ENCODE assay signal across 18 cellular contexts in the genomic region with DNA sequence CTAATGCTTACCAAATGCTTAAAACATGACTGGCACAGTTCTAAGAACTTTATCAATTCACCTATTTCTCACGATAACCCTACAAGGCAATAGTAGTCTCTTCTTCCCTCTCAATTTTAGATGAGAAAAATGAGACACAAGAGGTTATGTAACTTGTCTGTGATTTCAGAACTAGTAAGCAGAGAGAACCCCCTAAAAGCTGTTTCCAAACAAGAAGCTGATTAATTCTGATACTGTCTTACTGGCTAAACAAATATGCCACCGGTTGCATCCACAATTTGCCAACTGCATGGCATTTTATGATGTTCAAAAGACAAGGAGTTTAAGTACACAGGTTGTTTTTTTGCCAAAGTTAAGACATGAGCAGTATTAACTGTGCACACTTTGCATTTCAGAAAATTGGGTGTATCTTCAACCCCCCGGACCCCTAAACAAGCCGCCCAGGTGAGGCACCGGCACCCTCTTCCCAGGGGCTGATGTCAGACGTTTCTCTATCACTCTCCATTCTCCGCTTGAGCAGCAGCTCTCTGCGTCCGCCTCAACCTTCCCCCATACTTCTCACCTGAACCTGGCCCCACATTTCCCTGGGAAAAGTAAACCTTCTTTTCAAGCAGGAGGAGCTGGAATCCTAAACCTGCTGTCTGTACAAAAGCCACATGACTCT. TPM values are rescaled to one million over a fixed set of nuclear protein-coding genes. Genes with fewer than 3 reads are reported as not detected.
DNase-seq lines count a peak whose midpoint lies in the region; ATAC-seq, FAIRE-seq and TF ChIP-seq lines count a peak whose summit lies in the region.
"Had no signal": no experiment of that assay in that cellular context is flagged by ENCODE, and none has a peak within 500 bp of the region (broad histone marks: within the 10 kb centered on the region; RNA-seq: fewer than 3 reads in every experiment).

No MANE protein-coding gene starts in this region.

- H3K4me1 Mint-ChIP-seq in natural killer cell treated with Interleukin-12 subunit alpha and Interleukin-12 subunit beta and Interleukin-15 and Interleukin-18, amount 100 ng/mL, for 72 hours (ENCODE audit: low read depth in 2 of 2), result peaks cover 43 to 51% of the 10 kb centered on the region in 2 donors
- peaks cover 40 to 45% of the 10 kb centered on the region in 2 donors for H3K4me1 Mint-ChIP-seq in natural killer cell
- no peaks in the 10 kb centered on the region for H3K4me1 Mint-ChIP-seq in glutamatergic neuron (ENCODE audit: low read depth, unreplicated experiment)
- no peaks in the 10 kb centered on the region for H3K4me1 Mint-ChIP-seq in Calu3 (ENCODE audit: low read depth, unreplicated experiment)

- H3K36me3 ChIP-seq in endothelial cell of umbilical vein (ENCODE audit: control insufficient read depth in 2 of 2, extremely low read depth in 1 of 2, insufficient read depth in 2 of 2, low read length in 2 of 2), result peaks cover 0 to 3% of the 10 kb centered on the region in 2 experiments
- H3K36me3 ChIP-seq: HAP-1 had no signal

- no peak overlapping the region for H3K4me2 ChIP-seq in endothelial cell of umbilical vein (ENCODE audit: insufficient read depth, low read length)
- H3K4me2 ChIP-seq: BLaER1 had no signal

- peak; percentile 26 for FAIRE-seq in endothelial cell of umbilical vein (lab: Jason Lieb, UNC)
- FAIRE-seq: D721Med, G401.6, GM19239, H1 had no signal

- peak overlapping the region; percentile 28 for H3K4me3 Mint-ChIP-seq in natural killer cell treated with Interleukin-12 subunit alpha and Interleukin-12 subunit beta and Interleukin-15 and Interleukin-18, amount 100 ng/mL, for 72 hours
- H3K4me3 Mint-ChIP-seq in natural killer cell, result no peak overlapping the region
- H3K4me3 Mint-ChIP-seq in glutamatergic neuron (ENCODE audit: unreplicated experiment), result no peak overlapping the region
- no peak overlapping the region for H3K4me3 Mint-ChIP-seq in Calu3 (ENCODE audit: low read depth, unreplicated experiment)

- dilution Hi-C loops in endothelial cell of umbilical vein (cut with MboI; ENCODE audit: extremely low pct_ligation_motif_present, low sequenced_read_pairs), result no loop called here

- H3K4me3 ChIP-seq in endothelial cell of umbilical vein (replicated peaks in 1 of 3; ENCODE audit: insufficient read depth in 1 of 3, low read depth in 1 of 3, low read length in 3 of 3), result no peak overlapping the region
- H3K4me3 ChIP-seq: BLaER1, HAP-1 had no signal

- DNase-seq in natural killer cell treated with Interleukin-12 subunit alpha and Interleukin-12 subunit beta and Interleukin-15 and Interleukin-18, amount 100 ng/mL, for 72 hours (ENCODE audit: low spot score), result no peak
- DNase-seq in natural killer cell (no peak), endothelial cell of umbilical vein (ENCODE audit: low read depth, low spot score) (no peak), glutamatergic neuron (no peak), Calu3 (no peak), NCI-H510A (lab: John Stamatoyannopoulos, UW) (no peak)
- DNase-seq: 8988T, AML-193, DMS153, DMS79 treated with DMSO at 0.1 percent for 48 hours, EL had no signal

- H3K27me3 ChIP-seq in endothelial cell of umbilical vein (ENCODE audit: control insufficient read depth in 2 of 2, insufficient read depth in 2 of 2, low read length in 2 of 2), result no peaks in the 10 kb centered on the region
- H3K27me3 ChIP-seq: BLaER1 had no signal

- H3K27ac ChIP-seq in endothelial cell of umbilical vein (ENCODE audit: insufficient read depth, low read depth, low read length), result no peak overlapping the region
- H3K27ac ChIP-seq: BLaER1 had no signal

- H3K27ac Mint-ChIP-seq in natural killer cell treated with Interleukin-12 subunit alpha and Interleukin-12 subunit beta and Interleukin-15 and Interleukin-18, amount 100 ng/mL, for 72 hours, result no peak overlapping the region
- H3K27ac Mint-ChIP-seq in natural killer cell (peak overlapping the region in 1 of 2 donors; percentile 56), glutamatergic neuron (ENCODE audit: unreplicated experiment) (no peak overlapping the region), Calu3 (ENCODE audit: unreplicated experiment) (no peak overlapping the region)

- peaks cover 10% of the 10 kb centered on the region for H3K36me3 Mint-ChIP-seq in natural killer cell treated with Interleukin-12 subunit alpha and Interleukin-12 subunit beta and Interleukin-15 and Interleukin-18, amount 100 ng/mL, for 72 hours
- no peaks in the 10 kb centered on the region for H3K36me3 Mint-ChIP-seq in natural killer cell
- H3K36me3 Mint-ChIP-seq in glutamatergic neuron (ENCODE audit: unreplicated experiment), result peaks cover 9% of the 10 kb centered on the region
- no peaks in the 10 kb centered on the region for H3K36me3 Mint-ChIP-seq in Calu3 (ENCODE audit: insufficient read depth, unreplicated experiment)

- no peak for ATAC-seq in natural killer cell treated with Interleukin-12 subunit alpha and Interleukin-12 subunit beta and Interleukin-15 and Interleukin-18, amount 100 ng/mL, for 72 hours
- ATAC-seq in natural killer cell (no peak), GM18873 (IDR thresholded peaks at IDR 0.05; ENCODE audit: low FRiP score, unreplicated experiment) (peak; percentile 38)

- intact Hi-C loops in natural killer cell (cut with micrococcal nuclease), result no loop called here
- intact Hi-C loops in endothelial cell of umbilical vein (cut with micrococcal nuclease), result no loop called here
- intact Hi-C loops in Calu3 (cut with micrococcal nuclease; ENCODE audit: unreplicated experiment), result no loop called here

- H4K20me1 ChIP-seq in endothelial cell of umbilical vein (replicated peaks; ENCODE audit: control insufficient read depth, extremely low read depth, insufficient read depth, low read length), result no peaks in the 10 kb centered on the region

- no peaks in the 10 kb centered on the region for H3K9me1 ChIP-seq in endothelial cell of umbilical vein (replicated peaks; ENCODE audit: control insufficient read depth, extremely low read depth, insufficient read depth, low read length)

- H2AFZ ChIP-seq in endothelial cell of umbilical vein (ENCODE audit: low read depth, low read length), result no peak overlapping the region

- no peak overlapping the region for H3K9ac ChIP-seq in endothelial cell of umbilical vein (replicated peaks; ENCODE audit: extremely low read depth, insufficient read depth, low read length)
- H3K9ac ChIP-seq: BLaER1 had no signal

- H3K9me3 ChIP-seq in endothelial cell of umbilical vein (replicated peaks; ENCODE audit: control insufficient read depth, insufficient read depth, low read length), result no peaks in the 10 kb centered on the region
- H3K9me3 ChIP-seq: HAP-1 had no signal

- H3K4me1 ChIP-seq in endothelial cell of umbilical vein (ENCODE audit: control insufficient read depth, extremely low read depth, insufficient read depth, low read length), result no peaks in the 10 kb centered on the region
- H3K4me1 ChIP-seq: BLaER1 had no signal

- peaks cover 45% of the 10 kb centered on the region for H3K79me2 ChIP-seq in endothelial cell of umbilical vein (ENCODE audit: control insufficient read depth, insufficient read depth, low read length)

- TF ChIP-seq CTCF in natural killer cell (IDR thresholded peaks at IDR 0.05) (no peak), endothelial cell of umbilical vein (IDR thresholded peaks at IDR 0.05; ENCODE audit: extremely low read depth in 1 of 2, insufficient read depth in 1 of 2, low read depth in 1 of 2, low read length in 2 of 2) (no peak), glutamatergic neuron (IDR thresholded peaks at IDR 0.05; ENCODE audit: partially characterized antibody, unreplicated experiment) (no peak), Calu3 (IDR thresholded peaks at IDR 0.05; ENCODE audit: unreplicated experiment) (no peak)

- H3K9me3 Mint-ChIP-seq in natural killer cell treated with Interleukin-12 subunit alpha and Interleukin-12 subunit beta and Interleukin-15 and Interleukin-18, amount 100 ng/mL, for 72 hours, result no peaks in the 10 kb centered on the region
- H3K9me3 Mint-ChIP-seq in natural killer cell (no peaks in the 10 kb centered on the region), glutamatergic neuron (ENCODE audit: unreplicated experiment) (peaks cover 1% of the 10 kb centered on the region), Calu3 (ENCODE audit: low read depth, unreplicated experiment) (peaks cover 2% of the 10 kb centered on the region)

- TF ChIP-seq POLR2A in endothelial cell of umbilical vein (IDR thresholded peaks at IDR 0.05; ENCODE audit: low read depth, low read length), result no peak

- CTCF ChIA-PET in endothelial cell of umbilical vein (lab: Charles Lee) (interaction anchor here (1.1 to 3.4 kb wide), 3 partner anchors 9 to 893 kb away, joined by 3 to 13 read pairs (median 10); no protein-coding TSS in a partner anchor), Calu3 (lab: Charles Lee) (no interaction called here)

- no peaks in the 10 kb centered on the region for H3K27me3 Mint-ChIP-seq in natural killer cell treated with Interleukin-12 subunit alpha and Interleukin-12 subunit beta and Interleukin-15 and Interleukin-18, amount 100 ng/mL, for 72 hours
- H3K27me3 Mint-ChIP-seq in natural killer cell (ENCODE audit: low read depth in 2 of 2) (no peaks in the 10 kb centered on the region), glutamatergic neuron (ENCODE audit: unreplicated experiment) (no peaks in the 10 kb centered on the region), Calu3 (ENCODE audit: unreplicated experiment) (no peaks in the 10 kb centered on the region)

- BruUV-seq in endothelial cell of umbilical vein (replicated peaks; lab: Mats Ljungman, UMichigan) (no TSS peak), Calu3 (replicated peaks; lab: Mats Ljungman, UMichigan) (no TSS peak)

- POLR2A ChIA-PET in endothelial cell of umbilical vein (lab: Charles Lee), result interaction anchor here (0.7 kb wide), 1 partner anchor 464 kb away, joined by 6 read pairs; no protein-coding TSS in a partner anchor

TF ChIP-seq in endothelial cell of umbilical vein, 7 proteins besides CTCF, POLR2A, EP300 and RAD21 (continues in another document):
- TF ChIP-seq FOS (IDR thresholded peaks at IDR 0.05; ENCODE audit: borderline replicate concordance, insufficient read depth, low read length) (no peak), POLR2AphosphoS5 (IDR thresholded peaks at IDR 0.05; ENCODE audit: insufficient read depth, low read depth, low read length) (no peak), EZH2 (IDR thresholded peaks at IDR 0.05; ENCODE audit: borderline replicate concordance, low read depth, low read length, severe bottlenecking) (no peak)

RNA-seq across cellular contexts. Expression of a gene that starts 21.7 kb away (rescaled TPM):
- total RNA-seq in natural killer cell treated with Interleukin-12 subunit alpha and Interleukin-12 subunit beta and Interleukin-15 and Interleukin-18, amount 100 ng/mL, for 72 hours, result 100 to 1,000 TPM; 108 to 200 TPM
- total RNA-seq in natural killer cell (10 to 100 TPM; 75.0 to 85.3 (median 80.0) TPM), endothelial cell of umbilical vein (91.9 and 104 TPM in 2 replicates), glutamatergic neuron (ENCODE audit: unreplicated experiment) (59.4 TPM), Calu3 (2022) (49.0 and 56.8 TPM in 2 replicates)
- polyA plus RNA-seq in endothelial cell of umbilical vein, result 80.2 and 81.2 TPM in 2 replicates
- polyA plus RNA-seq in endothelial cell of umbilical vein (2011; cell fraction: cytosol; rRNA removed), result 116 TPM in 2 replicates
- polyA plus RNA-seq in endothelial cell of umbilical vein (2011; cell fraction: nucleus; rRNA removed), result 59.3 and 66.6 TPM in 2 replicates
- 84.9 and 89.2 TPM in 2 replicates for polyA plus RNA-seq in endothelial cell of umbilical vein (2012)
- polyA minus RNA-seq in endothelial cell of umbilical vein, result 86.3 and 111 TPM in 2 replicates
- 15.0 TPM for polyA minus RNA-seq in endothelial cell of umbilical vein (2011; cell fraction: cytosol; rRNA and poly(A)+ RNA removed)
- 40.1 and 60.3 TPM in 2 replicates for polyA minus RNA-seq in endothelial cell of umbilical vein (2011; cell fraction: nucleus; rRNA and poly(A)+ RNA removed)
